2 cellular contexts compared by ENCODE assay signal in the genomic region with DNA sequence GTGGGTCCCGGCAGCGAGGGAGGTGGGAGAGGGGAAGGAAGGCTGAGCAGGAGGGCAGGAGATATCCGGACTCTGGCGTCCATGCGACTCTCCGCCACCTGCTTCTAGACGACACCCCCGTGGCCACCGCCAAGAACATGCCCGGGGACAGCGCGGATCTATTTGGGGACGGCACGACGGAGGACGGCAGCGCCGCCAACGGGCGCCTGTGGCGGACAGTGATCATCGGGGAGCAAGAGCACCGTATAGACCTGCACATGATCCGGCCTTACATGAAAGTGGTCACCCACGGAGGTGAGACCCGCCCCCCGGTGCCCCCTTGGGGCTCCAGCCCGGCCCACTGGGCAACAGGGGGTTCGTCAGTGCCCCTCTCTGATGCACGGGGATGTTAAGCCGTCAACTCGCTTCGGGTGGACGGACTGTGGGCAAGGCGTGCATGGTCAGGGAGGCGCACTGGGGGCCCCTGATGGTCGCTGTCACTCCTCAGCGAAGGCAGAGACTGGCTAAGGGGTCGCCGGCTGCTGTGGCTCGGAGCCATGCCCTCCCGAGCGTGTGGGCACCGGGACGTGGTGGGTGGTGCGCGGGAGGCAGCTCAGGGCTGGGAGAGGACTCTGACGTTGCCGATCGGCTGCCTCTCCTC.
TF ChIP-seq lines count a peak whose summit lies in the region.

No MANE protein-coding gene starts in this region.

TF ChIP-seq in A549, 52 proteins besides CTCF, POLR2A, EP300 and RAD21:
- TF ChIP-seq CBX8 (IDR thresholded peaks at IDR 0.05) (no peak), HEYL (CRISPR knock-in tag; IDR thresholded peaks at IDR 0.05) (no peak), HOXA7 (CRISPR knock-in tag; IDR thresholded peaks at IDR 0.05) (no peak), NPAS2 (CRISPR knock-in tag; IDR thresholded peaks at IDR 0.05; ENCODE audit: borderline replicate concordance) (no peak), EHF (CRISPR knock-in tag; IDR thresholded peaks at IDR 0.05) (no peak), KDM5A (IDR thresholded peaks at IDR 0.05) (no peak), JUNB (IDR thresholded peaks at IDR 0.05) (no peak), RNF2 (IDR thresholded peaks at IDR 0.05; ENCODE audit: borderline replicate concordance, low read depth) (no peak), RFX5 (IDR thresholded peaks at IDR 0.05) (no peak), ZFP36 (IDR thresholded peaks at IDR 0.05; ENCODE audit: borderline replicate concordance, partially characterized antibody) (no peak), FOSL2 (IDR thresholded peaks at IDR 0.05) (no peak), FOSL2 (CRISPR knock-in tag; IDR thresholded peaks at IDR 0.05) (no peak), RARB (CRISPR knock-in tag; IDR thresholded peaks at IDR 0.05) (no peak), POLR2AphosphoS2 (conservative IDR thresholded peaks at IDR 0.05; ENCODE audit: low read length) (no peak), PHF8 (IDR thresholded peaks at IDR 0.05; ENCODE audit: borderline replicate concordance, low read depth) (no peak), ESRRA (IDR thresholded peaks at IDR 0.05; ENCODE audit: borderline replicate concordance, low read length) (no peak), CEBPB (IDR thresholded peaks at IDR 0.05) (no peak)
- TF ChIP-seq, protein P1, sequence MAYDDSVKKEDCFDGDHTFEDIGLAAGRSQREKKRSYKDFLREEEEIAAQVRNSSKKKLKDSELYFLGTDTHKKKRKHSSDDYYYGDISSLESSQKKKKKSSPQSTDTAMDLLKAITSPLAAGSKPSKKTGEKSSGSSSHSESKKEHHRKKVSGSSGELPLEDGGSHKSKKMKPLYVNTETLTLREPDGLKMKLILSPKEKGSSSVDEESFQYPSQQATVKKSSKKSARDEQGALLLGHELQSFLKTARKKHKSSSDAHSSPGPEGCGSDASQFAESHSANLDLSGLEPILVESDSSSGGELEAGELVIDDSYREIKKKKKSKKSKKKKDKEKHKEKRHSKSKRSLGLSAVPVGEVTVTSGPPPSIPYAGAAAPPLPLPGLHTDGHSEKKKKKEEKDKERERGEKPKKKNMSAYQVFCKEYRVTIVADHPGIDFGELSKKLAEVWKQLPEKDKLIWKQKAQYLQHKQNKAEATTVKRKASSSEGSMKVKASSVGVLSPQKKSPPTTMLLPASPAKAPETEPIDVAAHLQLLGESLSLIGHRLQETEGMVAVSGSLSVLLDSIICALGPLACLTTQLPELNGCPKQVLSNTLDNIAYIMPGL (CRISPR knock-in tag; IDR thresholded peaks at IDR 0.05; ENCODE audit: borderline replicate concordance), result no peak
- TF ChIP-seq, protein P2, sequence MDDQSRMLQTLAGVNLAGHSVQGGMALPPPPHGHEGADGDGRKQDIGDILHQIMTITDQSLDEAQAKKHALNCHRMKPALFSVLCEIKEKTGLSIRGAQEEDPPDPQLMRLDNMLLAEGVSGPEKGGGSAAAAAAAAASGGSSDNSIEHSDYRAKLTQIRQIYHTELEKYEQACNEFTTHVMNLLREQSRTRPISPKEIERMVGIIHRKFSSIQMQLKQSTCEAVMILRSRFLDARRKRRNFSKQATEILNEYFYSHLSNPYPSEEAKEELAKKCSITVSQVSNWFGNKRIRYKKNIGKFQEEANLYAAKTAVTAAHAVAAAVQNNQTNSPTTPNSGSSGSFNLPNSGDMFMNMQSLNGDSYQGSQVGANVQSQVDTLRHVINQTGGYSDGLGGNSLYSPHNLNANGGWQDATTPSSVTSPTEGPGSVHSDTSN (IDR thresholded peaks at IDR 0.05), result no peak
- TF ChIP-seq, protein P3, sequence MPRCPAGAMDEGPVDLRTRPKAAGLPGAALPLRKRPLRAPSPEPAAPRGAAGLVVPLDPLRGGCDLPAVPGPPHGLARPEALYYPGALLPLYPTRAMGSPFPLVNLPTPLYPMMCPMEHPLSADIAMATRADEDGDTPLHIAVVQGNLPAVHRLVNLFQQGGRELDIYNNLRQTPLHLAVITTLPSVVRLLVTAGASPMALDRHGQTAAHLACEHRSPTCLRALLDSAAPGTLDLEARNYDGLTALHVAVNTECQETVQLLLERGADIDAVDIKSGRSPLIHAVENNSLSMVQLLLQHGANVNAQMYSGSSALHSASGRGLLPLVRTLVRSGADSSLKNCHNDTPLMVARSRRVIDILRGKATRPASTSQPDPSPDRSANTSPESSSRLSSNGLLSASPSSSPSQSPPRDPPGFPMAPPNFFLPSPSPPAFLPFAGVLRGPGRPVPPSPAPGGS (IDR thresholded peaks at IDR 0.05), result no peak
- TF ChIP-seq, protein P4, sequence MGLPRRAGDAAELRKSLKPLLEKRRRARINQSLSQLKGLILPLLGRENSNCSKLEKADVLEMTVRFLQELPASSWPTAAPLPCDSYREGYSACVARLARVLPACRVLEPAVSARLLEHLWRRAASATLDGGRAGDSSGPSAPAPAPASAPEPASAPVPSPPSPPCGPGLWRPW (IDR thresholded peaks at IDR 0.05), result no peak

TF ChIP-seq in K562, 482 proteins besides CTCF, POLR2A, EP300 and RAD21:
- TF ChIP-seq POLR2G (IDR thresholded peaks at IDR 0.05; ENCODE audit: low read depth, low read length) (0 out of 2 replicates have a peak, but pooled peaks have one; percentile 11), KAT8 (IDR thresholded peaks at IDR 0.05; ENCODE audit: low read depth) (no peak), L3MBTL2 (IDR thresholded peaks at IDR 0.05) (peak; percentile 41), NFATC3 (IDR thresholded peaks at IDR 0.05) (no peak)
- TF ChIP-seq, protein P5, sequence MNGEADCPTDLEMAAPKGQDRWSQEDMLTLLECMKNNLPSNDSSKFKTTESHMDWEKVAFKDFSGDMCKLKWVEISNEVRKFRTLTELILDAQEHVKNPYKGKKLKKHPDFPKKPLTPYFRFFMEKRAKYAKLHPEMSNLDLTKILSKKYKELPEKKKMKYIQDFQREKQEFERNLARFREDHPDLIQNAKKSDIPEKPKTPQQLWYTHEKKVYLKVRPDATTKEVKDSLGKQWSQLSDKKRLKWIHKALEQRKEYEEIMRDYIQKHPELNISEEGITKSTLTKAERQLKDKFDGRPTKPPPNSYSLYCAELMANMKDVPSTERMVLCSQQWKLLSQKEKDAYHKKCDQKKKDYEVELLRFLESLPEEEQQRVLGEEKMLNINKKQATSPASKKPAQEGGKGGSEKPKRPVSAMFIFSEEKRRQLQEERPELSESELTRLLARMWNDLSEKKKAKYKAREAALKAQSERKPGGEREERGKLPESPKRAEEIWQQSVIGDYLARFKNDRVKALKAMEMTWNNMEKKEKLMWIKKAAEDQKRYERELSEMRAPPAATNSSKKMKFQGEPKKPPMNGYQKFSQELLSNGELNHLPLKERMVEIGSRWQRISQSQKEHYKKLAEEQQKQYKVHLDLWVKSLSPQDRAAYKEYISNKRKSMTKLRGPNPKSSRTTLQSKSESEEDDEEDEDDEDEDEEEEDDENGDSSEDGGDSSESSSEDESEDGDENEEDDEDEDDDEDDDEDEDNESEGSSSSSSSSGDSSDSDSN (IDR thresholded peaks at IDR 0.05; ENCODE audit: borderline replicate concordance in 1 of 2, low read depth in 2 of 2, low read length in 2 of 2), result 0 out of 4 replicates have a peak, but pooled peaks of 1 of the 2 experiments have one; percentile 28
